Comparison of ENCODE assay signal across 9 cellular contexts in the genomic region with DNA sequence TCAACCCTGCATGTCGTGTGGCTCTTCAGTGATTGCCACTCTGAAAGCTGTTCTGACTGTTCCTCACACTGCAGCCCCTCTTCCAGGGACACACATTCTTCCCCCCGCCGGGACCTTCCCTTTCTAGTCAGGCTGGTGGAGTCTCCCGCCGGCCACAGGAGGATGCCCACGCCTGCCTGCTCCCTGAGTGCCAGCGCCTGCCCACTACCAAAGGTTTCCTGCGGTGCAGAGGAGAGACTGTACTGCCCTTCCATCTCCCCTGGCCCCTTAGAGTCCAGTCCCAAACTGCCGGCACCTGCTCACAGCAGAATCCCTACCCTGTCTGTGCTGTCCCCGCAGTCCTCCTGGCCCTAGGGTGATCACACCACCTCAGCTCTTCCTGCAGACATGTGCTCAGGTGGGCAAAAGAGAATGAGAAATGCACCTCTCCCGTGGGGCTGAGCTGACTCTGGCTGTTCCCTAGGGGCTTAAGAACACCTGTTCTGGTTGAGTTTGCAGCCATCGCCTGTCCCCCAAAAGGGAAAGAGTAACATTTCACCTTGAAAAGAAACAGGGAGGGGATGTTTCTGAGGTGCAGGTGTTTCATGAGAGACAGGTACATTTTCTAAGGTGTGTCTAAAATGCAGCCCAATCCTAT. TPM values are rescaled to one million over a fixed set of nuclear protein-coding genes. Genes with fewer than 3 reads are reported as not detected.
DNase-seq lines count a peak whose midpoint lies in the region; ATAC-seq, FAIRE-seq and TF ChIP-seq lines count a peak whose summit lies in the region.
"Had no signal": no experiment of that assay in that cellular context is flagged by ENCODE, and none has a peak within 500 bp of the region (broad histone marks: within the 10 kb centered on the region; RNA-seq: fewer than 3 reads in every experiment).

No MANE protein-coding gene starts in this region.

- H3K36me3 ChIP-seq in K562 (ENCODE audit: control insufficient read depth, insufficient read depth, low read length) (no peaks in the 10 kb centered on the region), mucosa of rectum (ENCODE audit: control insufficient read depth in 2 of 2, insufficient read depth in 2 of 2, low read length in 2 of 2) (no peaks in the 10 kb centered on the region), uterus (no peaks in the 10 kb centered on the region)

- POLR2A ChIA-PET in K562 (lab: Yijun Ruan, JAX): interaction anchor here (0.6 to 1.3 kb wide), 3 partner anchors 61 to 589 kb away, joined by 3 to 4 read pairs (median 3); no protein-coding TSS in a partner anchor

- H3K9me3 ChIP-seq in K562 (replicated peaks; ENCODE audit: control insufficient read depth, insufficient read depth, low read depth, low read length) (no peaks in the 10 kb centered on the region), mucosa of rectum (ENCODE audit: control insufficient read depth in 2 of 2, low read length in 2 of 2) (no peaks in the 10 kb centered on the region), uterus (no peaks in the 10 kb centered on the region)

- CTCF ChIA-PET in K562 (lab: Yijun Ruan, JAX; ENCODE audit: low intra/inter-chr PET ratio): no interaction called here

- WGBS in K562 (ENCODE audit: insufficient coverage, low coverage, missing lambda C conversion rate): 8% methylated on average over 12 of the region's 12 CpGs

- DNase-seq in Right ventricle myocardium inferior (ENCODE audit: missing footprints) (peak; percentile 42), cardiac septum (ENCODE audit: low spot score) (no peak), K562 (ENCODE audit: extremely low read depth in 1 of 4, low spot score in 3 of 4) (no peak), uterus (no peak), sciatic nerve (ENCODE audit: low spot score) (no peak)

- H2AFZ ChIP-seq in K562 (ENCODE audit: low read depth, low read length): no peak overlapping the region

- H3K4me2 ChIP-seq in K562 (ENCODE audit: insufficient read depth, low read length): no peak overlapping the region

- H3K79me2 ChIP-seq in K562 (ENCODE audit: control insufficient read depth, insufficient read depth, low read length): no peaks in the 10 kb centered on the region

- H3K9ac ChIP-seq in K562 (ENCODE audit: insufficient read depth in 1 of 2, low read depth in 2 of 2, low read length in 2 of 2) (peak overlapping the region in 1 of 2 experiments; percentile 7; a peak in 1 of 4 replicates), mucosa of rectum (ENCODE audit: low read depth in 1 of 2, low read length in 2 of 2) (peak overlapping the region in 1 of 2 donors; percentile 46)

- peaks cover 0 to 19% of the 10 kb centered on the region in 2 experiments; a peak in 2 of 5 replicates for H3K4me1 ChIP-seq in K562 (replicated peaks in 1 of 2; ENCODE audit: control insufficient read depth in 2 of 2, insufficient read depth in 2 of 2, low read length in 2 of 2)
- peaks cover 16 to 20% of the 10 kb centered on the region in 2 donors for H3K4me1 ChIP-seq in mucosa of rectum (ENCODE audit: control insufficient read depth in 2 of 2, insufficient read depth in 2 of 2, low read length in 2 of 2)
- H3K4me1 ChIP-seq in uterus: peaks cover 0 to 8% of the 10 kb centered on the region in 2 donors

- H3K4me3 ChIP-seq in K562: no peak overlapping the region
- H3K4me3 ChIP-seq in mucosa of rectum (ENCODE audit: low read length in 2 of 2): peak overlapping the region; percentile 6 to 66
- peak overlapping the region; percentile 56 to 57 for H3K4me3 ChIP-seq in uterus

- TF ChIP-seq RAD21 in K562 (CRISPR knock-in tag; conservative IDR thresholded peaks at IDR 0.05 in 1 of 2, IDR thresholded peaks at IDR 0.05 in 1 of 2): no peak

- H4K20me1 ChIP-seq in K562 (replicated peaks; ENCODE audit: control insufficient read depth, insufficient read depth, low read length): peaks cover 21% of the 10 kb centered on the region

- H3K9me1 ChIP-seq in K562 (ENCODE audit: control insufficient read depth, insufficient read depth, low read length): no peaks in the 10 kb centered on the region

- TF ChIP-seq POLR2A in K562 (conservative IDR thresholded peaks at IDR 0.05) (no peak), uterus (IDR thresholded peaks at IDR 0.05) (no peak)

- TF ChIP-seq EP300 in K562 (IDR thresholded peaks at IDR 0.05; ENCODE audit: low read length): no peak

- FAIRE-seq in K562 (lab: Jason Lieb, UNC): no peak
- FAIRE-seq: keratinocyte had no signal

- H3K27ac ChIP-seq in K562 (ENCODE audit: extremely low read depth, low read depth, low read length) (no peak overlapping the region), mucosa of rectum (ENCODE audit: low read depth in 2 of 2, low read length in 2 of 2) (peak overlapping the region in 1 of 2 donors; percentile 32), uterus (peak overlapping the region; percentile 70 to 71)

- TF ChIP-seq CTCF in K562 (IDR thresholded peaks at IDR 0.05 in 2 of 3, conservative IDR thresholded peaks at IDR 0.05 in 1 of 3; ENCODE audit: insufficient read depth in 2 of 3, low read depth in 1 of 3, low read length in 3 of 3) (no peak), uterus (IDR thresholded peaks at IDR 0.05) (no peak)

- in situ Hi-C loops in K562 (cut with MboI): no loop called here

- no TSS peak for BruUV-seq in K562 (replicated peaks; lab: Mats Ljungman, UMichigan)

- ATAC-seq in Right ventricle myocardium inferior (no peak), K562 (no peak), sciatic nerve (no peak), GM21723 (IDR thresholded peaks at IDR 0.05; ENCODE audit: unreplicated experiment) (no peak), HG03571 (IDR thresholded peaks at IDR 0.05; ENCODE audit: unreplicated experiment) (no peak)

- intact Hi-C loops in Right ventricle myocardium inferior (cut with DNase I): loop anchor here (5.0 kb wide), 1 partner anchor 72 kb away; no protein-coding TSS in a partner anchor
- intact Hi-C loops in cardiac septum (cut with DNase I): loop anchor here (5.0 kb wide), 1 partner anchor 67 kb away; no protein-coding TSS in a partner anchor
- intact Hi-C loops in K562 (cut with micrococcal nuclease): no loop called here
- intact Hi-C loops in uterus (cut with DNase I; ENCODE audit: low total_unique reads): loop anchor here (10.0 kb wide), 1 partner anchor 100 kb away; no protein-coding TSS in a partner anchor
- intact Hi-C loops in sciatic nerve (cut with DNase I): no loop called here

- H3K27me3 ChIP-seq in K562 (ENCODE audit: control insufficient read depth in 2 of 2, insufficient read depth in 2 of 2, low read length in 2 of 2): peaks cover 65 to 87% of the 10 kb centered on the region in 2 experiments
- peaks cover 6 to 25% of the 10 kb centered on the region in 2 donors for H3K27me3 ChIP-seq in mucosa of rectum (ENCODE audit: control insufficient read depth in 2 of 2, insufficient read depth in 2 of 2, low read length in 2 of 2)
- H3K27me3 ChIP-seq in uterus: no peaks in the 10 kb centered on the region

TF ChIP-seq in K562, 482 proteins besides CTCF, POLR2A, EP300 and RAD21:
- TF ChIP-seq TEAD4 (IDR thresholded peaks at IDR 0.05; ENCODE audit: low read length): no peak
- 0 out of 2 replicates have a peak, but pooled peaks have one; percentile 35 for TF ChIP-seq TEAD4 (CRISPR knock-in tag; IDR thresholded peaks at IDR 0.05; ENCODE audit: borderline replicate concordance)
- TF ChIP-seq NFE2 (IDR thresholded peaks at IDR 0.05; ENCODE audit: low read depth): no peak
- TF ChIP-seq, protein P1, sequence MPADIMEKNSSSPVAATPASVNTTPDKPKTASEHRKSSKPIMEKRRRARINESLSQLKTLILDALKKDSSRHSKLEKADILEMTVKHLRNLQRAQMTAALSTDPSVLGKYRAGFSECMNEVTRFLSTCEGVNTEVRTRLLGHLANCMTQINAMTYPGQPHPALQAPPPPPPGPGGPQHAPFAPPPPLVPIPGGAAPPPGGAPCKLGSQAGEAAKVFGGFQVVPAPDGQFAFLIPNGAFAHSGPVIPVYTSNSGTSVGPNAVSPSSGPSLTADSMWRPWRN (IDR thresholded peaks at IDR 0.05; ENCODE audit: low read depth): no peak
- TF ChIP-seq NCOA4 (IDR thresholded peaks at IDR 0.05; ENCODE audit: partially characterized antibody): no peak
- no peak for TF ChIP-seq ADNP (tag; IDR thresholded peaks at IDR 0.05)
- TF ChIP-seq CCAR2 (IDR thresholded peaks at IDR 0.05; ENCODE audit: low read depth, low read length): no peak
- no peak for TF ChIP-seq DACH1 (IDR thresholded peaks at IDR 0.05; ENCODE audit: partially characterized antibody)
TF ChIP-seq in K562: peak in this region for 1.

RNA-seq across cellular contexts. Expression of a gene that starts 1.4 kb away (rescaled TPM):
- total RNA-seq in Right ventricle myocardium inferior (59.0 TPM), cardiac septum (76.2 TPM), K562 (2014; rRNA removed) (0.05 and 0.16 TPM in 2 replicates), K562 (2014; rRNA removed; fragmentation: Illumina TruSeq; extraction: Trizol) (0.07 and 0.10 TPM in 2 replicates), K562 (2015; rRNA removed; fragmentation: Illumina TruSeq; extraction: Trizol) (0.15 and 0.18 TPM in 2 replicates), K562 (2021) (0.51 and 0.67 TPM in 2 replicates), uterus (100 to 1,000 TPM in 1 of 4 donors, 10 to 100 TPM in 3; 33.6 to 135 (median 36.1) TPM), sciatic nerve (54.9 TPM)
- total RNA-seq in K562 (2011; cell fraction: chromatin; rRNA removed; ENCODE audit: low replicate concordance): 0.26 and 0.39 TPM in 2 replicates
- 0.50 and 0.79 TPM in 2 replicates for total RNA-seq in K562 (2011; cell fraction: nucleolus; rRNA removed)
- total RNA-seq in K562 (2011; cell fraction: nucleoplasm; rRNA removed): 0.37 and 0.76 TPM in 2 replicates
- polyA plus RNA-seq in K562 (2011; rRNA removed) (0.07 and 0.24 TPM in 2 replicates), K562 (2014; fragmentation: Illumina TruSeq; extraction: Trizol) (0.07 and 0.21 TPM in 2 replicates), K562 (2014; fragmentation: Nextera tagmentation; extraction: Ambion mirVana) (under 1 TPM; 0.01 to 0.03 TPM), K562 (2014; rRNA removed) (0.03 and 0.73 TPM in 2 replicates)
- 0.10 and 0.16 TPM in 2 replicates for polyA plus RNA-seq in K562 (2011; cell fraction: cytosol; rRNA removed)
- 0.38 and 0.45 TPM in 2 replicates for polyA plus RNA-seq in K562 (2011; cell fraction: nucleus; rRNA removed)
- 0.17 and 0.22 TPM in 2 replicates for polyA plus RNA-seq in K562 (2012)
- polyA minus RNA-seq in K562 (2011; rRNA and poly(A)+ RNA removed): 0.24 and 0.39 TPM in 2 replicates
- 1.8 and 2.1 TPM in 2 replicates for polyA minus RNA-seq in K562 (2011; cell fraction: cytosol; rRNA and poly(A)+ RNA removed)
- 0.54 and 0.56 TPM in 2 replicates for polyA minus RNA-seq in K562 (2011; cell fraction: nucleus; rRNA and poly(A)+ RNA removed)

Comparison
In these comparisons a context has a peak if more than half of its experiments do, and no peak if none do; other contexts are left out.
1. RNA of a gene that starts 1.4 kb away (total RNA-seq): 76.2 TPM in cardiac septum (single experiment), 59.0 TPM in Right ventricle myocardium inferior (single experiment), 54.9 TPM in sciatic nerve (single experiment) and 33.6 to 135 TPM in uterus; 0.05 to 0.79 TPM in K562; every median in the first group is over 10 times any median in the second.
2. intact Hi-C loops: an anchor here in Right ventricle myocardium inferior (5.0 kb wide), cardiac septum (5.0 kb wide) and uterus (10.0 kb wide); none called in K562 and sciatic nerve.